Comparison of ENCODE assay signal across 1 cellular context in the genomic region with DNA sequence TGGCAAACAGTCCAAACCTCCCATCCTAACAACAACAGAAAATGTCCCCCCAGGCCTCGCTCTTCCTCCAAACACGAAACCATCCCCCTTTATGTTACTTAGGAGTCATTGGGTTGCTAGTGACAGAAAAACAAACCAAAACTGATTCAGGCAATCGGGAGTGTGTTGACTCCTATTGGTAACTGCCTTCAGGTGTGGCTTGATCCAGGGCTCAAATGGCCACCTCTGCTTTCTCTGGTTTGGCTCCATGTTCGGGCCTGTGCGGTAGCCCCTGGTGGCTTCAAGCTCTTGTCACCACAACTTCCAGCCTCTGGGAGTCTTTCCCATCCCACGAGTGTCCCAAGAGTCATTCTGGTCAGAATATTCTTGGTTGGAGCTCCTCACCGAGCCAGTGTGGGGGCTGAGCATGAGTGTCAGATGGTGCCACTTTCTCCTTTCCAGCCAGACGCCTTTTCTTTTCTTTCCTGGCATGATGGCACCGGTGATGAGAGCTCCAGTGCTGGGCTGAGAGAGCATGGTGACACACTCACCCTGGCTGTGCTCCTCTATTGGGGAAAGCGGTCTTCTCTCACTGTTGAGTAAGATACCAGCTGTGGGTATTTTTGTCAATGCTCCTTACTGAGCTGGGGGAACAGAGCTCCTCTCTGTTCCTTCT.
TF ChIP-seq lines count a peak whose summit lies in the region.

No MANE protein-coding gene starts in this region.

TF ChIP-seq in IMR-90, 13 proteins besides CTCF, POLR2A, EP300 and RAD21:
- no peak for TF ChIP-seq RFX5 (IDR thresholded peaks at IDR 0.05; ENCODE audit: low read depth, low read length)
- TF ChIP-seq ELK1 (IDR thresholded peaks at IDR 0.05; ENCODE audit: borderline replicate concordance, low read depth, low read length), result no peak
- no peak for TF ChIP-seq MAZ (IDR thresholded peaks at IDR 0.05; ENCODE audit: borderline replicate concordance, low read depth, low read length)
- no peak for TF ChIP-seq MXI1 (IDR thresholded peaks at IDR 0.05; ENCODE audit: borderline replicate concordance, low read depth, low read length)
- TF ChIP-seq CEBPB (IDR thresholded peaks at IDR 0.05; ENCODE audit: low read depth, low read length), result no peak
- TF ChIP-seq RCOR1 (IDR thresholded peaks at IDR 0.05; ENCODE audit: insufficient replicate concordance, low read length), result no peak
- TF ChIP-seq SMC3 (IDR thresholded peaks at IDR 0.05; ENCODE audit: low read depth, low read length), result no peak
- TF ChIP-seq FOS (IDR thresholded peaks at IDR 0.05; ENCODE audit: low read depth, low read length), result no peak
- no peak for TF ChIP-seq MAFK (IDR thresholded peaks at IDR 0.05; ENCODE audit: low read depth, low read length)
- TF ChIP-seq CHD1 (IDR thresholded peaks at IDR 0.05; ENCODE audit: low read depth, low read length), result no peak
- no peak for TF ChIP-seq BHLHE40 (IDR thresholded peaks at IDR 0.05; ENCODE audit: low read depth, low read length)
- TF ChIP-seq NFE2L2 (IDR thresholded peaks at IDR 0.05; ENCODE audit: low read depth, low read length), result no peak
